ENCODE assay signal across 8 cellular contexts in the genomic region with DNA sequence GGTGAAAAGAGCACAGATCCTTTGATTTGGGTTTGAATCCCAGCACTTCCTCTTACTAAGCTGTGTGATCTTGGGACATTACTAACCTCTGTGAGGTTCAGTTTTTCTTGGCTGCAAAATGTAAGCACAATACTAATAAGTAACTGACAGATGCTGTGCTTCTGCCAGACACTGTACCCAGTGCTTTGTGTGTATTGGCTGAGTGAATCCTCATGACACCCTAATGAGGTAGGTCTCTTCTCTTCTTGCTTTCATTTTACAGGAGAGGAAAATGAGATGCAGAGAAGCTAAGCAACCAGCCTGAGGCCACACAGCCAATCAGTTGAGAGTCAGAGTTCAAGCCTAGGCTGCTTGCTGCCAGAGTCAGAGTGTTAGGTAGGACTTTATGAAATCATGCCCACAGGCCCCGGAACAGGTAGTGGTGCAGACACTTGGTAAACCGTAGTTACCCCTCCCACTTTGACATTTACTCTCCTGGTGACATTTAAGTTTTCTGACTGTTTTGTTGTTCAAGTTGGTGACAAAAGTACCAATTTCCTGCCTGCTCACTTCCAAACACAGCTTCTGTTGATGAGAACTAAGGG. TPM values are rescaled to one million over a fixed set of nuclear protein-coding genes. Genes with fewer than 3 reads are reported as not detected.
DNase-seq lines count a peak whose midpoint lies in the region; ATAC-seq and TF ChIP-seq lines count a peak whose summit lies in the region.

No MANE protein-coding gene starts in this region.

- H3K27ac Mint-ChIP-seq in natural killer cell treated with Interleukin-12 subunit alpha and Interleukin-12 subunit beta and Interleukin-15 and Interleukin-18, amount 100 ng/mL, for 72 hours = peak overlapping the region; percentile 93 to 100

- peak; percentile 58 to 98 (median 76) for DNase-seq in T-helper 1 cell
- DNase-seq in astrocyte of the spinal cord (ENCODE audit: low read depth, low spot score) = peak; percentile 90
- peak; percentile 88 for DNase-seq in natural killer cell treated with Interleukin-12 subunit alpha and Interleukin-12 subunit beta and Interleukin-15 and Interleukin-18, amount 100 ng/mL, for 72 hours (ENCODE audit: low spot score)
- DNase-seq in cerebellar nuclear complex (lab: John Stamatoyannopoulos, UW) = no peak
- DNase-seq in KG1 (lab: John Stamatoyannopoulos, UW) = no peak

- ATAC-seq in GM18867 (IDR thresholded peaks at IDR 0.05; ENCODE audit: unreplicated experiment) = peak; percentile 83
- peak; percentile 57 for ATAC-seq in HG02973 (IDR thresholded peaks at IDR 0.05; ENCODE audit: unreplicated experiment)
- peak; percentile 92 to 93 for ATAC-seq in natural killer cell treated with Interleukin-12 subunit alpha and Interleukin-12 subunit beta and Interleukin-15 and Interleukin-18, amount 100 ng/mL, for 72 hours
- no peak for ATAC-seq in GM19455 (IDR thresholded peaks at IDR 0.05; ENCODE audit: unreplicated experiment)

- H3K4me1 Mint-ChIP-seq in natural killer cell treated with Interleukin-12 subunit alpha and Interleukin-12 subunit beta and Interleukin-15 and Interleukin-18, amount 100 ng/mL, for 72 hours (ENCODE audit: low read depth in 2 of 2) = peaks cover 69 to 82% of the 10 kb centered on the region in 2 donors

- H3K9me3 Mint-ChIP-seq in natural killer cell treated with Interleukin-12 subunit alpha and Interleukin-12 subunit beta and Interleukin-15 and Interleukin-18, amount 100 ng/mL, for 72 hours = no peaks in the 10 kb centered on the region

- no peak overlapping the region for H3K4me3 ChIP-seq in astrocyte of the spinal cord (ENCODE audit: low read depth, low read length)

- peak overlapping the region; percentile 85 for H3K4me3 Mint-ChIP-seq in natural killer cell treated with Interleukin-12 subunit alpha and Interleukin-12 subunit beta and Interleukin-15 and Interleukin-18, amount 100 ng/mL, for 72 hours

- in situ Hi-C loops in astrocyte of the spinal cord (cut with HindIII; ENCODE audit: low sequenced_read_pairs) = no loop called here

- H3K27me3 Mint-ChIP-seq in natural killer cell treated with Interleukin-12 subunit alpha and Interleukin-12 subunit beta and Interleukin-15 and Interleukin-18, amount 100 ng/mL, for 72 hours = no peaks in the 10 kb centered on the region

- H3K36me3 Mint-ChIP-seq in natural killer cell treated with Interleukin-12 subunit alpha and Interleukin-12 subunit beta and Interleukin-15 and Interleukin-18, amount 100 ng/mL, for 72 hours = no peaks in the 10 kb centered on the region

- TF ChIP-seq CTCF in astrocyte of the spinal cord (IDR thresholded peaks at IDR 0.05; ENCODE audit: low read depth, low read length) = no peak

RNA-seq across cellular contexts. Expression of a gene that starts 21.2 kb away (rescaled TPM):
- total RNA-seq in natural killer cell treated with Interleukin-12 subunit alpha and Interleukin-12 subunit beta and Interleukin-15 and Interleukin-18, amount 100 ng/mL, for 72 hours = 10 to 100 TPM; 60.7 to 83.3 TPM

Comparison
In these comparisons a context has a peak if more than half of its experiments do, and no peak if none do; other contexts are left out.
1. DNase-seq: peak in T-helper 1 cell (5 of 5), astrocyte of the spinal cord (single experiment) and natural killer cell treated with Interleukin-12 subunit alpha and Interleukin-12 subunit beta and Interleukin-15 and Interleukin-18, amount 100 ng/mL, for 72 hours (single experiment); none in cerebellar nuclear complex (0 of 2) and KG1 (single experiment).